21 cellular contexts compared by ENCODE assay signal in the genomic region with DNA sequence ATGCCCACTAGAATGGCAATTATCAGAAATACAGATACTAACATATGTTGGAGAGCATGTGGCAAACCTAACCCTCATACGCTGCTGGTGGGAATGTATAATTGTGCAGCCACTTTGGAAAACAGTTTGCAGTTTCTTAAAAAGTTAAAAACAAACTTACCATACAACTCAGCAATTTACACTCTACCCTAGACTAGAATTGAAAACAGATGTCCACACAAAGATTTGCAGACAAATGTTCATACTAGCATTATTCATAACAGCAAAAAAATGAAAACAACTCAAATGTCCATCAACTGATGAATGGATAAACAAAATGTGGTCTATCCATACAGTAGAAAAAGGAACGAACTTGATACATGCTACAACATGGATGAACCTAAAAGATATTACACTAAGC.
"Had no signal": no experiment of that assay in that cellular context is flagged by ENCODE, and none has a peak within 500 bp of the region (broad histone marks: within the 10 kb centered on the region; RNA-seq: fewer than 3 reads in every experiment).

No MANE protein-coding gene starts in this region.

- H3K4me3 ChIP-seq: coronary artery, dorsolateral prefrontal cortex, hepatocyte, left ventricle myocardium inferior, lower lobe of right lung, ovary, right atrium auricular region, stomach, thoracic aorta, transverse colon had no signal

- H2AFZ ChIP-seq: hepatocyte had no signal

- H3K27me3 ChIP-seq: hepatocyte, ovary, right atrium auricular region, stomach, transverse colon had no signal

- H3K4me2 ChIP-seq: hepatocyte had no signal

- H3K27ac ChIP-seq: coronary artery, dorsolateral prefrontal cortex, hepatocyte, left ventricle myocardium inferior, lower lobe of right lung, ovary, right atrium auricular region, stomach, thoracic aorta, transverse colon had no signal

- ATAC-seq: left cardiac atrium, lower lobe of right lung, natural killer cell had no signal

- DNase-seq: dorsolateral prefrontal cortex; effector CD8-positive, alpha-beta T cell; foreskin melanocyte; head of caudate nucleus; kidney; left cardiac atrium; left ventricle myocardium inferior; lower lobe of right lung; natural killer cell; nucleus accumbens; ovary; small intestine; stimulated activated CD4-positive, alpha-beta T cell treated with anti-CD3 and anti-CD28 coated beads, Interleukin-12 subunit alpha, Interleukin-12 subunit beta, amount 100 ng/mL, for 4 hours; stimulated activated naive CD4-positive, alpha-beta T cell; stomach; substantia nigra; transverse colon had no signal

- H3K9me3 ChIP-seq: left ventricle myocardium inferior, lower lobe of right lung, ovary, right atrium auricular region, stomach, thoracic aorta, transverse colon had no signal

- H3K36me3 ChIP-seq: left ventricle myocardium inferior, lower lobe of right lung, ovary, right atrium auricular region, stomach, thoracic aorta, transverse colon had no signal

- H3K4me1 ChIP-seq: left ventricle myocardium inferior, lower lobe of right lung, right atrium auricular region, stomach, transverse colon had no signal

- FAIRE-seq: small intestine had no signal
